Comparison of ENCODE assay signal across 8 cellular contexts in the genomic region with DNA sequence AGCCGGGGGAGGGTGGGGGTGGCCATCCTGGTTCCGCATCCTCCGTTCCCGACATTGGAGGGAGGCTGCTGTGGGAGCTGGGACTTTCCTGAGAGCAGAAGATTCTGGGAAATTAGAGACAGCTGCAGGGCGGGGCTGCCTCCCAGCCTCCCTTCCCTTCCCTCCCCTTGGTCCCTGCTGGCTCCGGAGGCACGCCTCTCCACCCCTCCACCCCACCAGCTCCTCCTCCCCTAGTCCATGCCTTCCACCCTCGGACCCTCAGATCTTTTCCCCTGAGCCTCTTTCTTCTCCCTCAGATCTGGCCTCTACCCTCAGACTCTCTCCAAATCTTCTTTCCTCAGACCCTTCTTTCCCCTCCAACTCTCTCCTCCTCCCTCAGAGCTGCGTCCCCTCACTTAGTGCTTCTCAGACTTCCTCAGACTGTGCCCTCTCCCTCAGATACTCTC. TPM values are rescaled to one million over a fixed set of nuclear protein-coding genes. Genes with fewer than 3 reads are reported as not detected.
A peak's percentile ranks its signal among the peaks of the same experiment; 100 is the strongest.
DNase-seq lines count a peak whose midpoint lies in the region; ATAC-seq and TF ChIP-seq lines count a peak whose summit lies in the region.

No MANE protein-coding gene starts in this region.

- ATAC-seq in memory B cell (ENCODE audit: low read depth) = no peak

- no peaks in the 10 kb centered on the region for H3K9me3 ChIP-seq in vagina

- no peak overlapping the region for H3K4me3 ChIP-seq in vagina

- peaks cover 78% of the 10 kb centered on the region for H3K4me1 ChIP-seq in vagina

- no TSS peak for BruUV-seq in MCF 10A (replicated peaks; lab: Mats Ljungman, UMichigan)

- peak overlapping the region; percentile 4 for H3K4me3 Mint-ChIP-seq in activated naive CD4-positive, alpha-beta T cell treated with anti-CD3 and anti-CD28 coated beads, Interleukin-2, amount 50 U/mL, for 24 hours
- H3K4me3 Mint-ChIP-seq in MCF 10A (ENCODE audit: unreplicated experiment) = peak overlapping the region; percentile 44
- peak overlapping the region; percentile 61 for H3K4me3 Mint-ChIP-seq in memory B cell

- no peak for TF ChIP-seq POLR2A in vagina (IDR thresholded peaks at IDR 0.05)

- H3K9me3 Mint-ChIP-seq in activated naive CD4-positive, alpha-beta T cell treated with anti-CD3 and anti-CD28 coated beads, Interleukin-2, amount 50 U/mL, for 24 hours = no peaks in the 10 kb centered on the region
- H3K9me3 Mint-ChIP-seq in MCF 10A (ENCODE audit: unreplicated experiment) = no peaks in the 10 kb centered on the region
- no peaks in the 10 kb centered on the region for H3K9me3 Mint-ChIP-seq in memory B cell

- CTCF ChIA-PET in MCF 10A (lab: Yijun Ruan, JAX) = interaction anchor here (0.6 to 2.8 kb wide), 3 partner anchors 17 to 22 kb away, joined by 3 to 25 read pairs (median 6); no protein-coding TSS in a partner anchor

- POLR2A ChIA-PET in MCF 10A (lab: Yijun Ruan, JAX) = interaction anchor here (0.6 to 0.7 kb wide), 2 partner anchors 656 to 1149 kb away, joined by 4 read pairs; no protein-coding TSS in a partner anchor

- no peaks in the 10 kb centered on the region for H3K27me3 Mint-ChIP-seq in activated naive CD4-positive, alpha-beta T cell treated with anti-CD3 and anti-CD28 coated beads, Interleukin-2, amount 50 U/mL, for 24 hours
- H3K27me3 Mint-ChIP-seq in MCF 10A (ENCODE audit: insufficient read depth, unreplicated experiment) = no peaks in the 10 kb centered on the region
- no peaks in the 10 kb centered on the region for H3K27me3 Mint-ChIP-seq in memory B cell

- TF ChIP-seq CTCF in MCF 10A (IDR thresholded peaks at IDR 0.05; ENCODE audit: unreplicated experiment) (no peak), vagina (IDR thresholded peaks at IDR 0.05) (no peak)

- peak overlapping the region; percentile 23 for H3K27ac Mint-ChIP-seq in activated naive CD4-positive, alpha-beta T cell treated with anti-CD3 and anti-CD28 coated beads, Interleukin-2, amount 50 U/mL, for 24 hours
- H3K27ac Mint-ChIP-seq in MCF 10A (ENCODE audit: low read depth, unreplicated experiment) (peak overlapping the region; percentile 34), memory B cell (peak overlapping the region; percentile 93)

- no peaks in the 10 kb centered on the region for H3K36me3 ChIP-seq in vagina

- no peak for DNase-seq in activated naive CD4-positive, alpha-beta T cell treated with Interleukin-2 at 50 U/mL for 16 hours
- peak; percentile 86 for DNase-seq in MCF 10A (ENCODE audit: unreplicated experiment)
- no peak for DNase-seq in memory B cell (ENCODE audit: low spot score in 2 of 2)
- DNase-seq in vagina (ENCODE audit: extremely low spot score in 2 of 2) = no peak
- DNase-seq in SIG-M5 treated with dmso at 0.1 percent for 504 hours (lab: John Stamatoyannopoulos, UW; ENCODE audit: unreplicated experiment) = no peak
- no peak for DNase-seq in HUDEP-2 (lab: John Stamatoyannopoulos, UW; ENCODE audit: unreplicated experiment in 76 of 76)
- DNase-seq in anterior cingulate cortex (lab: John Stamatoyannopoulos, UW) = no peak

- peaks cover 43% of the 10 kb centered on the region for H3K4me1 Mint-ChIP-seq in activated naive CD4-positive, alpha-beta T cell treated with anti-CD3 and anti-CD28 coated beads, Interleukin-2, amount 50 U/mL, for 24 hours
- H3K4me1 Mint-ChIP-seq in MCF 10A (ENCODE audit: insufficient read depth, unreplicated experiment) (peaks cover 60% of the 10 kb centered on the region), memory B cell (peaks cover 37% of the 10 kb centered on the region)

- no peaks in the 10 kb centered on the region for H3K27me3 ChIP-seq in vagina

- intact Hi-C loops in MCF 10A (cut with micrococcal nuclease) = loop anchor here (10.0 kb wide), 1 partner anchor 981 kb away; no protein-coding TSS in a partner anchor
- intact Hi-C loops in vagina (cut with DNase I) = no loop called here

- H3K27ac ChIP-seq in vagina = peak overlapping the region; percentile 93

- H3K36me3 Mint-ChIP-seq in activated naive CD4-positive, alpha-beta T cell treated with anti-CD3 and anti-CD28 coated beads, Interleukin-2, amount 50 U/mL, for 24 hours = no peaks in the 10 kb centered on the region
- H3K36me3 Mint-ChIP-seq in MCF 10A (ENCODE audit: insufficient read depth, unreplicated experiment) (peaks cover 12% of the 10 kb centered on the region), memory B cell (no peaks in the 10 kb centered on the region)

RNA-seq across cellular contexts. Expression of a gene that starts 3.1 kb away (rescaled TPM):
- total RNA-seq in MCF 10A (2022) (24.4 and 32.1 TPM in 2 replicates), vagina (86.9 TPM)

RNA-seq across cellular contexts. Expression of a gene that starts 32.3 kb away (rescaled TPM):
- total RNA-seq in MCF 10A (2022) (9.6 and 14.6 TPM in 2 replicates), vagina (42.2 TPM)

RNA-seq across cellular contexts. Expression of a gene that starts 46.5 kb away (rescaled TPM):
- total RNA-seq in MCF 10A (2022) (not detected in 2 replicates), vagina (not detected)

Comparison
In these comparisons a context has a peak if more than half of its experiments do, and no peak if none do; other contexts are left out.
1. H3K27ac Mint-ChIP-seq: peak in every context shown above with its lines; median percentile 93 in memory B cell; 34 in MCF 10A; 23 in activated naive CD4-positive, alpha-beta T cell treated with anti-CD3 and anti-CD28 coated beads, Interleukin-2, amount 50 U/mL, for 24 hours.
2. H3K4me3 Mint-ChIP-seq: peak in every context shown above with its lines; median percentile 61 in memory B cell; 44 in MCF 10A; 4 in activated naive CD4-positive, alpha-beta T cell treated with anti-CD3 and anti-CD28 coated beads, Interleukin-2, amount 50 U/mL, for 24 hours.